Comparison of ENCODE assay signal across 8 cellular contexts in genomic region chr17:17300624-17301568, GRCh38. TPM values are rescaled to one million over a fixed set of nuclear protein-coding genes. Genes with fewer than 3 reads are reported as not detected.
A peak's percentile ranks its signal among the peaks of the same experiment; 100 is the strongest.
DNase-seq lines count a peak whose midpoint lies in the region; ATAC-seq and TF ChIP-seq lines count a peak whose summit lies in the region.

No MANE protein-coding gene starts in this region.

- peak; percentile 35 for ATAC-seq in GM21723 (IDR thresholded peaks at IDR 0.05; ENCODE audit: unreplicated experiment)
- ATAC-seq in GM21390 (IDR thresholded peaks at IDR 0.05; ENCODE audit: unreplicated experiment) = no peak
- ATAC-seq in HG02763 (IDR thresholded peaks at IDR 0.05; ENCODE audit: unreplicated experiment) = no peak

- in situ Hi-C loops in SK-MEL-5 (cut with HindIII; ENCODE audit: low pct_unique_long_range_greater_than_20kb, low sequenced_read_pairs) = no loop called here

- DNase-seq in SK-MEL-5 (ENCODE audit: low read depth, low spot score) (peak; percentile 85), adrenal gland (peak; percentile 40 to 62 (median 50)), iPS DF 19.7 (ENCODE audit: low read depth, low spot score) (peak; percentile 92), DMS153 (lab: John Stamatoyannopoulos, UW) (no peak)

- intact Hi-C loops in adrenal gland (cut with DNase I) = loop anchor here (10.0 kb wide), 2 partner anchors 156 to 296 kb away; no protein-coding TSS in a partner anchor

- H3K4me3 ChIP-seq in adrenal gland (peak overlapping the region in 2 of 4 donors; percentile 21 to 35), skeletal muscle satellite cell (ENCODE audit: low read length) (peak overlapping the region; percentile 38)

- 0 to 11% (median 6%) methylated on average over 5 to 35 of the region's 35 CpGs for WGBS in adrenal gland, 4 donors

- no peak for TF ChIP-seq CTCF in adrenal gland (IDR thresholded peaks at IDR 0.05)

- peak overlapping the region in 2 of 5 donors; percentile 30 to 65 for H3K27ac ChIP-seq in adrenal gland

- H3K4me1 ChIP-seq in adrenal gland (replicated peaks in 1 of 2) (peaks cover 5 to 18% of the 10 kb centered on the region in 2 donors), skeletal muscle satellite cell (ENCODE audit: control insufficient read depth, insufficient read depth, low read length) (peaks cover 35% of the 10 kb centered on the region)

- no peak for TF ChIP-seq POLR2A in adrenal gland (IDR thresholded peaks at IDR 0.05)

- no peaks in the 10 kb centered on the region for H3K36me3 ChIP-seq in adrenal gland (replicated peaks in 1 of 2)
- H3K36me3 ChIP-seq in skeletal muscle satellite cell (ENCODE audit: insufficient read depth, low read length) = no peaks in the 10 kb centered on the region

- H3K27me3 ChIP-seq in adrenal gland (no peaks in the 10 kb centered on the region), skeletal muscle satellite cell (ENCODE audit: control insufficient read depth, insufficient read depth, low read length) (no peaks in the 10 kb centered on the region)

- no peaks in the 10 kb centered on the region for H3K9me3 ChIP-seq in adrenal gland (replicated peaks in 1 of 3)
- no peaks in the 10 kb centered on the region for H3K9me3 ChIP-seq in skeletal muscle satellite cell (replicated peaks; ENCODE audit: low read length)

- peak overlapping the region; percentile 70 for H3K4me2 ChIP-seq in skeletal muscle satellite cell (ENCODE audit: low read length)

- H3K9ac ChIP-seq in skeletal muscle satellite cell (ENCODE audit: low read depth, low read length) = no peak overlapping the region

RNA-seq across cellular contexts. Expression of gene NT5M, which starts 2.3 kb away (rescaled TPM):
- 11.0 and 15.7 TPM in 2 replicates for total RNA-seq in SK-MEL-5 (2014; rRNA removed; shearing (Covaris generic))
- polyA plus RNA-seq in SK-MEL-5 (2015; cell fraction: cytosol; rRNA removed) = 20.2 and 24.6 TPM in 2 replicates
- polyA plus RNA-seq in SK-MEL-5 (2015; cell fraction: nucleus; rRNA removed) = 52.9 and 66.9 TPM in 2 replicates
- 1 to 10 TPM; 1.0 to 4.8 (median 1.5) TPM for total RNA-seq in adrenal gland
- 1 to 10 TPM in 2 of 3 donors, under 1 TPM in 1; 0.40 to 4.1 (median 3.7) TPM for polyA plus RNA-seq in adrenal gland
- 1.0 and 1.5 TPM in 2 replicates for total RNA-seq in skeletal muscle satellite cell (2012; rRNA removed)

RNA-seq across cellular contexts. Expression of gene COPS3, which starts 19.9 kb away (rescaled TPM):
- total RNA-seq in SK-MEL-5 (2014; rRNA removed; shearing (Covaris generic)) = 116 and 121 TPM in 2 replicates
- 67.9 and 68.3 TPM in 2 replicates for polyA plus RNA-seq in SK-MEL-5 (2015; cell fraction: cytosol; rRNA removed)
- polyA plus RNA-seq in SK-MEL-5 (2015; cell fraction: nucleus; rRNA removed) = 34.0 and 57.1 TPM in 2 replicates
- total RNA-seq in adrenal gland = 10 to 100 TPM; 39.4 to 83.5 (median 52.3) TPM
- 100 to 1,000 TPM in 1 of 3 donors, 10 to 100 TPM in 2; 18.7 to 140 (median 27.2) TPM for polyA plus RNA-seq in adrenal gland
- 105 and 109 TPM in 2 replicates for total RNA-seq in skeletal muscle satellite cell (2012; rRNA removed)
